ENCODE assay signal across 8 cellular contexts in genomic region chr17:77888242-77889134, GRCh38.
DNase-seq lines count a peak whose midpoint lies in the region; FAIRE-seq and TF ChIP-seq lines count a peak whose summit lies in the region.

No MANE protein-coding gene starts in this region.

- H3K4me3 ChIP-seq in bronchial epithelial cell (ENCODE audit: low read depth, low read length) (peak overlapping the region; percentile 29), lower leg skin (ENCODE audit: low read depth, poor library complexity, severe bottlenecking) (peak overlapping the region; percentile 24), thymus (ENCODE audit: low read length) (peak overlapping the region; percentile 32)

- peak overlapping the region; percentile 56 for H3K27ac ChIP-seq in thymus (ENCODE audit: low read depth)

- H3K4me1 ChIP-seq in thymus (ENCODE audit: control insufficient read depth, insufficient read depth, low read length) = peaks cover 44% of the 10 kb centered on the region

- WGBS in lower leg skin, 2 donors = 29 to 38% methylated on average over 13 of the region's 13 CpGs
- WGBS in thymus = 64% methylated on average over 13 of the region's 13 CpGs

- peaks cover 31% of the 10 kb centered on the region for H3K4me1 Mint-ChIP-seq in T-helper 2 cell treated with Interferon-gamma antibody and Interleukin-4, amounts not matched to agents 5 μg/mL and 100 μg/mL, for 36 hours (ENCODE audit: low read depth)

- DNase-seq in T-helper 2 cell treated with Interferon-gamma antibody and Interleukin-4, amounts not matched to agents 5 μg/mL and 100 μg/mL, for 36 hours (ENCODE audit: low spot score) = no peak
- no peak for DNase-seq in T-helper 2 cell
- DNase-seq in bronchial epithelial cell (ENCODE audit: low read depth) = no peak
- no peak for DNase-seq in lower leg skin (ENCODE audit: low spot score in 2 of 2)
- no peak for DNase-seq in inferior parietal cortex (ENCODE audit: extremely low spot score)
- DNase-seq in amygdala (lab: John Stamatoyannopoulos, UW) = no peak
- DNase-seq in NCI-H82 (lab: John Stamatoyannopoulos, UW) = no peak

- H3K27ac Mint-ChIP-seq in T-helper 2 cell treated with Interferon-gamma antibody and Interleukin-4, amounts not matched to agents 5 μg/mL and 100 μg/mL, for 36 hours = peak overlapping the region; percentile 79

- no peak for FAIRE-seq in bronchial epithelial cell (lab: Jason Lieb, UNC)

- H3K4me3 Mint-ChIP-seq in T-helper 2 cell treated with Interferon-gamma antibody and Interleukin-4, amounts not matched to agents 5 μg/mL and 100 μg/mL, for 36 hours = peak overlapping the region; percentile 80

- intact Hi-C loops in lower leg skin (cut with DNase I; ENCODE audit: low total_unique reads) = no loop called here

- H3K9me3 ChIP-seq in thymus (ENCODE audit: control insufficient read depth) = no peaks in the 10 kb centered on the region

- no peaks in the 10 kb centered on the region for H3K36me3 Mint-ChIP-seq in T-helper 2 cell treated with Interferon-gamma antibody and Interleukin-4, amounts not matched to agents 5 μg/mL and 100 μg/mL, for 36 hours (ENCODE audit: low read depth)

- H3K27me3 Mint-ChIP-seq in T-helper 2 cell treated with Interferon-gamma antibody and Interleukin-4, amounts not matched to agents 5 μg/mL and 100 μg/mL, for 36 hours (ENCODE audit: low read depth) = peaks cover 46% of the 10 kb centered on the region

- H3K27me3 ChIP-seq in bronchial epithelial cell (ENCODE audit: control insufficient read depth, insufficient read depth, low read length) (peaks cover 14% of the 10 kb centered on the region), thymus (ENCODE audit: control insufficient read depth, insufficient read depth) (no peaks in the 10 kb centered on the region)

- no peaks in the 10 kb centered on the region for H3K36me3 ChIP-seq in bronchial epithelial cell (ENCODE audit: control insufficient read depth, insufficient read depth, low read length)
- H3K36me3 ChIP-seq in thymus (ENCODE audit: control insufficient read depth, insufficient read depth) = no peaks in the 10 kb centered on the region

- TF ChIP-seq POLR2A in lower leg skin (IDR thresholded peaks at IDR 0.05) = no peak

- TF ChIP-seq CTCF in bronchial epithelial cell (IDR thresholded peaks at IDR 0.05; ENCODE audit: insufficient read depth, low read length, severe bottlenecking) = no peak
- TF ChIP-seq CTCF in lower leg skin (IDR thresholded peaks at IDR 0.05) = no peak

- no peaks in the 10 kb centered on the region for H3K9me3 Mint-ChIP-seq in T-helper 2 cell treated with Interferon-gamma antibody and Interleukin-4, amounts not matched to agents 5 μg/mL and 100 μg/mL, for 36 hours
